10 cellular contexts compared by ENCODE assay signal in the genomic region with DNA sequence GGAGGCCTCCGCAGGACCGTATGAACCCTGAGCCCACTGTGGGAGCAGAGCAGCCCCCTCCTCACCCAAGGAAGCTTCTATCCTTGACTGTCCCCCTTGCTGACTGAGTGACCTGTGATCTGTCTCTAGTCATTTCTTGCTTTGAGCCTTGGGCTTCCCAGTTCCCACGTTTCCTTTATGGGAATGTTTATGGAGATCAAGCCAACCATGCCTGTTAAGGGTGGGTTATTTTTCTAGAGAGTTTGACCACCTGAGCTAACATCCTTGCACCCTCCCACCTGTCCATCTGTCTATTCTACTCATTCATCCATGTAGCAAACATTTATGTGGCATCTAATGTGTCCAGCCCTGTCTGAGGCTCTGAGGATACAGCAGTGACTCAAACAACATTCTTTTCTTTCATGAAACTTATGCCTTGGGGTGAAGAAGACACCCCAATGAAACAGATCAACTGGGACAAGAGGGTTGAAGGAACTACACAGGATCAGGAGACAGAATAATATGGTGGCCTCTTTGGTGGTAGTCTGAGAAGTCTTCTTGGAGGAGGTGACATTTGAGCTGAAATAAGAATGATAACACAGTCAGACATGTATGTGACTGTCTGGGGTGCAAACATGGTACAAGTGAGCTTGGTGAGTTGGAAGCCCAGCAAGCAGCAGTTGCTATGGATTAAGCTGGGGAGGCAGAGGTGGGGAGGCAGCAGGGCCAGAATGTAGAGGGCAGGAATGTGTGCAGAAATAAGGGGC. TPM values are rescaled to one million over a fixed set of nuclear protein-coding genes. Genes with fewer than 3 reads are reported as not detected.
DNase-seq lines count a peak whose midpoint lies in the region; ATAC-seq, FAIRE-seq and TF ChIP-seq lines count a peak whose summit lies in the region.
"Had no signal": no experiment of that assay in that cellular context is flagged by ENCODE, and none has a peak within 500 bp of the region (broad histone marks: within the 10 kb centered on the region; RNA-seq: fewer than 3 reads in every experiment).

No MANE protein-coding gene starts in this region.

- no peak overlapping the region for H3K9ac ChIP-seq in astrocyte (ENCODE audit: low read length)

- in situ Hi-C loops in G401 (cut with HindIII; ENCODE audit: low sequenced_read_pairs): no loop called here

- H3K27ac ChIP-seq in heart right ventricle (peak overlapping the region; percentile 75 to 92 (median 86)), astrocyte (ENCODE audit: low read depth, low read length) (no peak overlapping the region), vagina (peak overlapping the region; percentile 48)

- FAIRE-seq in astrocyte (lab: Jason Lieb, UNC): no peak
- FAIRE-seq: small intestine had no signal

- H3K27me3 Mint-ChIP-seq in astrocyte (ENCODE audit: low read depth, unreplicated experiment): no peaks in the 10 kb centered on the region
- no peaks in the 10 kb centered on the region for H3K27me3 Mint-ChIP-seq in naive B cell

- ATAC-seq in heart right ventricle (no peak), naive B cell (ENCODE audit: low read depth in 2 of 2) (no peak), GM21367 (IDR thresholded peaks at IDR 0.05; ENCODE audit: unreplicated experiment) (no peak)

- TF ChIP-seq CTCF in heart right ventricle (IDR thresholded peaks at IDR 0.05) (no peak), astrocyte (IDR thresholded peaks at IDR 0.05; ENCODE audit: insufficient read depth, low read depth, low read length) (no peak), vagina (IDR thresholded peaks at IDR 0.05) (no peak)

- peaks cover 0 to 27% (median 9%) of the 10 kb centered on the region in 11 donors for H3K9me3 ChIP-seq in heart right ventricle
- peaks cover 5% of the 10 kb centered on the region for H3K9me3 ChIP-seq in astrocyte (ENCODE audit: insufficient read depth, low read depth, low read length)
- H3K9me3 ChIP-seq in vagina: no peaks in the 10 kb centered on the region

- no peak overlapping the region for H3K4me3 Mint-ChIP-seq in astrocyte (ENCODE audit: unreplicated experiment)
- H3K4me3 Mint-ChIP-seq in naive B cell: peak overlapping the region in 7 of 8 donors; percentile 14 to 84 (median 52)

- TF ChIP-seq POLR2A in vagina (IDR thresholded peaks at IDR 0.05): no peak

- peaks cover 0 to 10% (median 0%) of the 10 kb centered on the region in 9 donors for H3K36me3 ChIP-seq in heart right ventricle
- H3K36me3 ChIP-seq in astrocyte (ENCODE audit: insufficient read depth, low read length): no peaks in the 10 kb centered on the region
- H3K36me3 ChIP-seq in vagina: no peaks in the 10 kb centered on the region

- peaks cover 12% of the 10 kb centered on the region for H3K9me3 Mint-ChIP-seq in astrocyte (ENCODE audit: unreplicated experiment)
- H3K9me3 Mint-ChIP-seq in naive B cell: peaks cover 0 to 9% (median 5%) of the 10 kb centered on the region in 7 donors

- H3K36me3 Mint-ChIP-seq in astrocyte (ENCODE audit: low read depth, unreplicated experiment) (peaks cover 4% of the 10 kb centered on the region), naive B cell (peaks cover 0 to 8% of the 10 kb centered on the region in 2 donors)

- WGBS in heart right ventricle, 2 donors: 88 to 93% methylated on average over 3 of the region's 3 CpGs

- peaks cover 10 to 42% (median 29%) of the 10 kb centered on the region in 9 donors for H3K4me1 ChIP-seq in heart right ventricle
- peaks cover 10% of the 10 kb centered on the region for H3K4me1 ChIP-seq in astrocyte (ENCODE audit: insufficient read depth, low read length)
- peaks cover 33% of the 10 kb centered on the region for H3K4me1 ChIP-seq in vagina

- peaks cover 16% of the 10 kb centered on the region for H3K4me1 Mint-ChIP-seq in astrocyte (ENCODE audit: low read depth, unreplicated experiment)
- H3K4me1 Mint-ChIP-seq in naive B cell: peaks cover 34 to 65% (median 44%) of the 10 kb centered on the region in 3 donors

- intact Hi-C loops in heart right ventricle (cut with DNase I): loop anchor here in 1 of 10 donors (5.0 kb wide), 1 partner anchor 77 kb away; no protein-coding TSS in a partner anchor
- intact Hi-C loops in cardiac septum (cut with DNase I): no loop called here
- intact Hi-C loops in vagina (cut with DNase I): no loop called here

- H3K27me3 ChIP-seq in heart right ventricle: no peaks in the 10 kb centered on the region
- no peaks in the 10 kb centered on the region for H3K27me3 ChIP-seq in astrocyte (ENCODE audit: insufficient read depth, low read length)
- no peaks in the 10 kb centered on the region for H3K27me3 ChIP-seq in vagina

- no peaks in the 10 kb centered on the region for H3K79me2 ChIP-seq in astrocyte (ENCODE audit: insufficient read depth, low read length)

- H4K20me1 ChIP-seq in astrocyte (ENCODE audit: insufficient read depth, low read length): no peaks in the 10 kb centered on the region

- peak overlapping the region; percentile 73 for H3K4me2 ChIP-seq in astrocyte (ENCODE audit: low read length)

- no peak overlapping the region for H3K27ac Mint-ChIP-seq in astrocyte (ENCODE audit: unreplicated experiment)
- peak overlapping the region; percentile 69 to 97 (median 84) for H3K27ac Mint-ChIP-seq in naive B cell

- no peak overlapping the region for H2AFZ ChIP-seq in astrocyte (ENCODE audit: low read depth, low read length)

- H3K4me3 ChIP-seq in heart right ventricle (peak overlapping the region in 2 of 10 donors; percentile 15 to 38), astrocyte (ENCODE audit: insufficient read depth, low read depth, low read length) (no peak overlapping the region), vagina (no peak overlapping the region)

- DNase-seq in heart right ventricle: no peak
- no peak for DNase-seq in cardiac septum (ENCODE audit: low spot score)
- DNase-seq in astrocyte (ENCODE audit: low read depth): no peak
- no peak for DNase-seq in naive B cell
- DNase-seq in vagina (ENCODE audit: extremely low spot score in 2 of 2): no peak
- no peak for DNase-seq in NAMALWA (ENCODE audit: low spot score)
- no peak for DNase-seq in G401 (ENCODE audit: low spot score)
- DNase-seq: NCI-H510A had no signal

RNA-seq across cellular contexts. Expression of gene CERS4, which starts 30.5 kb away (rescaled TPM):
- total RNA-seq in heart right ventricle: 10 to 100 TPM; 13.9 to 25.0 (median 17.7) TPM
- 10 to 100 TPM; 19.5 to 28.9 TPM for polyA plus RNA-seq in heart right ventricle
- total RNA-seq in cardiac septum: 24.1 TPM
- 13.3 and 15.7 TPM in 2 replicates for total RNA-seq in astrocyte
- polyA plus RNA-seq in naive B cell (ENCODE audit: low read depth in 6 of 6): 10 to 100 TPM; 36.3 to 53.3 (median 43.7) TPM
- total RNA-seq in vagina: 81.5 TPM
- 81.1 and 102 TPM in 2 replicates for total RNA-seq in G401 (2014; rRNA removed; shearing (Covaris generic))
